ENCODE assay signal across 8 cellular contexts in the genomic region with DNA sequence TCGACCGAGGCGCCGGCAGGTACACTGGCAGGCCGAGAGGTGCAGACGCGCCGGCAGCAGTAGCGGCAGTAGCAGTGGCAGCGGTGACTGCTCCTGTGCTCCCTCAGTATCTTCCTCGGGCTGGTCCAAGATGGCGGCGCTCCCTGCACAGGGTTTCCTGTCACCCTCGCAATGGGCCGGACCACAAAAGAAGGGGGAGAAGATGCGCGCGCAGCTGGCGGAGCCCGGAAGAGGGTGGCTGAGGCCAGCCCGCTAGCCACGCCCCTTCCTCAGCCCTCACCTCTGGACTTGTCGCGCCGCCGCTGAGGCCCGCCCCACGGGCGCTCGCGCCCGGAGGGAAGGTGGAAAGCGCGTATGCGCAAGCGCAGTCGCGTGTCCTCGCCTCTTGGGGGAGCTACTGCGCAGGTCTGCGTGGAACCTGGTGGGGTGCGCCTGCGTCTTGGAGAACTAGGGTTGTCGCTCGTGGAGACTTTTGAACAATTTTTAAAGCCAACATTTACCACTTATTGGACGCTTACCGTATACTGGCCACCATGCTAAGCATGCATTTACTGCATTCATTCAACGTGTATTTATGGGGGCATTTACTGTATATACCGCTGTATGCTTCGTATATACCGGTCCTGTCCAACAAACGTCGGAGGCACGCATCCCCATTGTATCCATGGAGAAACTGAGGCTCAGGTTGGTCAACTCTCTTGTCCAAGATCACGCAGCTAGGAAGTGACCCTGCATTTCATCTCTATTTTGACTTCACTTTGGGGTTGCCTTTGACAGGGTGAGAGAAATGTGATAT. TPM values are rescaled to one million over a fixed set of nuclear protein-coding genes. Genes with fewer than 3 reads are reported as not detected.
DNase-seq lines count a peak whose midpoint lies in the region; ATAC-seq, FAIRE-seq and TF ChIP-seq lines count a peak whose summit lies in the region.

RAB14 (minus strand) TSS at position 132 of the 796 bp plus-strand sequence. CDS start 8,457 bp downstream, outside the sequence.

- H2AFZ ChIP-seq in smooth muscle cell (ENCODE audit: low read depth): peak within 1 kb of the TSS; percentile 76

- no peaks in the 10 kb centered on the region for H3K36me3 ChIP-seq in bronchial epithelial cell (ENCODE audit: control insufficient read depth, insufficient read depth, low read length)
- H3K36me3 ChIP-seq in smooth muscle cell (ENCODE audit: low read depth): no peaks in the 10 kb centered on the region

- FAIRE-seq in bronchial epithelial cell (lab: Jason Lieb, UNC): no peak

- H3K27ac ChIP-seq in smooth muscle cell (ENCODE audit: low read depth): peak within 1 kb of the TSS; percentile 77

- peaks cover 34% of the 10 kb centered on the region for H3K4me1 ChIP-seq in smooth muscle cell (ENCODE audit: low read depth)

- peak; percentile 84 for ATAC-seq in GM18909 (IDR thresholded peaks at IDR 0.05; ENCODE audit: poor library complexity, unreplicated experiment)
- ATAC-seq in HG03175 (IDR thresholded peaks at IDR 0.05; ENCODE audit: unreplicated experiment): peak; percentile 88

- no peaks in the 10 kb centered on the region for H3K27me3 ChIP-seq in bronchial epithelial cell (ENCODE audit: control insufficient read depth, insufficient read depth, low read length)
- no peaks in the 10 kb centered on the region for H3K27me3 ChIP-seq in smooth muscle cell (ENCODE audit: low read depth)

- 6% methylated on average over 48 of the region's 55 CpGs for WGBS in smooth muscle cell (ENCODE audit: low lambda C conversion rate)

- peak within 1 kb of the TSS; percentile 93 for H3K9ac ChIP-seq in smooth muscle cell (ENCODE audit: low read depth)

- no peaks in the 10 kb centered on the region for H3F3A ChIP-seq in smooth muscle cell (ENCODE audit: low read depth)

- peaks cover 47% of the 10 kb centered on the region for H3K79me2 ChIP-seq in smooth muscle cell (ENCODE audit: low read depth)

- DNase-seq in AG09309 (ENCODE audit: low read depth): peak; percentile 92
- peak; percentile 94 for DNase-seq in NCI-H2227 treated with DMSO at 0.1 percent for 48 hours (lab: John Stamatoyannopoulos, UW)
- peak; percentile 91 for DNase-seq in bronchial epithelial cell (ENCODE audit: low read depth)
- peak; percentile 100 for DNase-seq in iPS-NIHi11 (ENCODE audit: low spot score)
- peak; percentile 98 for DNase-seq in smooth muscle cell (lab: John Stamatoyannopoulos, UW; ENCODE audit: unreplicated experiment)

- H3K4me3 ChIP-seq in AG09309 (ENCODE audit: control insufficient read depth, low read depth, low read length) (peak within 1 kb of the TSS; percentile 89), WI38 (ENCODE audit: low read depth, low read length) (peak within 1 kb of the TSS; percentile 88), bronchial epithelial cell (ENCODE audit: low read depth, low read length) (peak within 1 kb of the TSS; percentile 96), smooth muscle cell (peak within 1 kb of the TSS; percentile 96)

- peaks cover 42% of the 10 kb centered on the region for H4K20me1 ChIP-seq in smooth muscle cell (ENCODE audit: low read depth)

- no peaks in the 10 kb centered on the region for H3K9me3 ChIP-seq in smooth muscle cell (replicated peaks; ENCODE audit: low read depth)

- TF ChIP-seq CTCF in AG09309 (IDR thresholded peaks at IDR 0.05; ENCODE audit: control insufficient read depth, insufficient read depth, low read depth, low read length, missing control alignments): peak; percentile 42
- TF ChIP-seq CTCF in WI38 (IDR thresholded peaks at IDR 0.05; ENCODE audit: low read depth, low read length): peak; percentile 39
- TF ChIP-seq CTCF in bronchial epithelial cell (IDR thresholded peaks at IDR 0.05; ENCODE audit: insufficient read depth, low read length, severe bottlenecking): peak; percentile 78
- TF ChIP-seq CTCF in smooth muscle cell (IDR thresholded peaks at IDR 0.05; ENCODE audit: borderline replicate concordance, insufficient read depth, poor library complexity, severe bottlenecking): peak; percentile 39

- peak within 1 kb of the TSS; percentile 99 for H3K4me2 ChIP-seq in smooth muscle cell

RNA-seq across cellular contexts. Expression of gene RAB14, which starts in this region (rescaled TPM):
- total RNA-seq in bronchial epithelial cell (28.4 and 41.1 TPM in 2 replicates), smooth muscle cell (49.8 and 51.4 TPM in 2 replicates)
- 49.3 and 54.4 TPM in 2 replicates for polyA plus RNA-seq in smooth muscle cell

Comparison
In these comparisons a context has a peak if more than half of its experiments do, and no peak if none do; other contexts are left out.
1. Peak in every context shown above with its lines: DNase-seq, ATAC-seq, H3K4me3 ChIP-seq and H3K27ac ChIP-seq.